In the genomic region with DNA sequence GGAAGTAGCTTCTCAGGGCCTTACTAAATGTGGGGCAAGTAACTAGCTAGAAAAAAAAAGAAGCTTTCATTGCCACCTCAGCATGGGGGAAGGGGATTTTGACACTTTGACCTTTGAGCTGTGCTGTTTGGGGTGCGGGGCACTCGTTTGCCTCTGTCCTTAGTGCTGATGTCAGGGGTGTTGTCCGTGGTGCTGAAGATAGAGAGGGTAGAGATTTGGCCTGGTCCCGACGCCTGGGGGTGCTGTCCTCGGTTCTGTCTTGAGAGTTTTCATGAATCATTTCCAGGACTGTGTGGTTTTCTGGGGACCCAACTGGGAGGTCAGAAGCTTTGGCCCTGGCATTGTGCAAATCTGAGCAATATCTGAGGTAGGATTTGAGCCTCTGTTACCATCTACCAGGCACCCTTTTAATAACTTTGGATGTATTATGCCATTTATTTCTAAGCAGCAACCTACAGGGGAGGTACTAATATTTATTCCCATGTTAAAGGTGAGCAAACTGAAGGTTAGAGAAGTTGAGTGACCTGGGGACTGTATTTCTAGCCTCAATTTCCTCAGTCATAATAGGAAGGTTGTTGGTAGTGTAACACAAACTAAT, we compare ENCODE assay signal across 1 cellular context.
A peak's percentile ranks its signal among the peaks of the same experiment; 100 is the strongest.
TF ChIP-seq lines count a peak whose summit lies in the region.

No MANE protein-coding gene starts in this region.

TF ChIP-seq in HEK293, 187 proteins besides CTCF, POLR2A, EP300 and RAD21 (continued from another document):
- TF ChIP-seq, protein P1, sequence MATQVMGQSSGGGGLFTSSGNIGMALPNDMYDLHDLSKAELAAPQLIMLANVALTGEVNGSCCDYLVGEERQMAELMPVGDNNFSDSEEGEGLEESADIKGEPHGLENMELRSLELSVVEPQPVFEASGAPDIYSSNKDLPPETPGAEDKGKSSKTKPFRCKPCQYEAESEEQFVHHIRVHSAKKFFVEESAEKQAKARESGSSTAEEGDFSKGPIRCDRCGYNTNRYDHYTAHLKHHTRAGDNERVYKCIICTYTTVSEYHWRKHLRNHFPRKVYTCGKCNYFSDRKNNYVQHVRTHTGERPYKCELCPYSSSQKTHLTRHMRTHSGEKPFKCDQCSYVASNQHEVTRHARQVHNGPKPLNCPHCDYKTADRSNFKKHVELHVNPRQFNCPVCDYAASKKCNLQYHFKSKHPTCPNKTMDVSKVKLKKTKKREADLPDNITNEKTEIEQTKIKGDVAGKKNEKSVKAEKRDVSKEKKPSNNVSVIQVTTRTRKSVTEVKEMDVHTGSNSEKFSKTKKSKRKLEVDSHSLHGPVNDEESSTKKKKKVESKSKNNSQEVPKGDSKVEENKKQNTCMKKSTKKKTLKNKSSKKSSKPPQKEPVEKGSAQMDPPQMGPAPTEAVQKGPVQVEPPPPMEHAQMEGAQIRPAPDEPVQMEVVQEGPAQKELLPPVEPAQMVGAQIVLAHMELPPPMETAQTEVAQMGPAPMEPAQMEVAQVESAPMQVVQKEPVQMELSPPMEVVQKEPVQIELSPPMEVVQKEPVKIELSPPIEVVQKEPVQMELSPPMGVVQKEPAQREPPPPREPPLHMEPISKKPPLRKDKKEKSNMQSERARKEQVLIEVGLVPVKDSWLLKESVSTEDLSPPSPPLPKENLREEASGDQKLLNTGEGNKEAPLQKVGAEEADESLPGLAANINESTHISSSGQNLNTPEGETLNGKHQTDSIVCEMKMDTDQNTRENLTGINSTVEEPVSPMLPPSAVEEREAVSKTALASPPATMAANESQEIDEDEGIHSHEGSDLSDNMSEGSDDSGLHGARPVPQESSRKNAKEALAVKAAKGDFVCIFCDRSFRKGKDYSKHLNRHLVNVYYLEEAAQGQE (tag by site-specific recombination; IDR thresholded peaks at IDR 0.05), result peak; percentile 100
- TF ChIP-seq ZNF202 (tag by site-specific recombination; IDR thresholded peaks at IDR 0.05; ENCODE audit: borderline replicate concordance) (no peak), HOXC10 (CRISPR knock-in tag; IDR thresholded peaks at IDR 0.05) (peak; percentile 94), ZNF621 (tag by site-specific recombination; IDR thresholded peaks at IDR 0.05) (no peak)
